ENCODE assay signal across 8 cellular contexts in the genomic region with DNA sequence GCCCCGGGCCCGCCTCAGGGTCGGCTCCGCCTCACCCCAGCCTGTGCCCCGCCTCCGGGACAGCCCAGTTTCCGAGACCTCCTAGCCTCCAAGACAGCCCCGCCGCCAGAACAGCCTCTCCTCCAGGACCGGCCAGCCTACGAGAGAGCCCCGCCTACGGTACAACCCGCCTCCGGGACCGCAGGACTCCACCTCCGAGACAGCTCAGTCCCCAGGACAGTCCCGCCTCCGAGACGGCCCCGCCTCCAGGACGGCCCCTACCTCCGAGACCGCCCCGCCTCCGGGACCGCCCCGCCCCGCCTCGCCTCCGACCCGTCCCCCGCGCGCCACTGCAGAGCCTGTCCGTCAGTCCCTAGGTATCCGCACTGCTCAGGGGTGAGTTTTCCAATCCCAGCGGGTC. TPM values are rescaled to one million over a fixed set of nuclear protein-coding genes. Genes with fewer than 3 reads are reported as not detected.
DNase-seq lines count a peak whose midpoint lies in the region; ATAC-seq lines count a peak whose summit lies in the region.
"Not testable (repeated sequence)": the region's sequence is repeated elsewhere in the genome, so short reads cannot be mapped to it uniquely, and the experiment has no call there.

A gene (plus strand): TSS at position 329 of the 400 bp plus-strand sequence.

- not testable (repeated sequence) for H3K4me3 ChIP-seq in CD8-positive, alpha-beta memory T cell (ENCODE audit: low read length)

- peak; percentile 82 for ATAC-seq in GM19452 (IDR thresholded peaks at IDR 0.05; ENCODE audit: unreplicated experiment)
- peak; percentile 79 for ATAC-seq in HG02885 (IDR thresholded peaks at IDR 0.05; ENCODE audit: poor library complexity, unreplicated experiment)
- ATAC-seq in central memory CD8-positive, alpha-beta T cell (replicated peaks; ENCODE audit: extremely low read depth, poor library complexity, severe bottlenecking), result peak; percentile 80
- ATAC-seq in naive thymus-derived CD8-positive, alpha-beta T cell, result peak; percentile 83 to 85

- not testable (repeated sequence) for H3K27ac ChIP-seq in CD8-positive, alpha-beta memory T cell (ENCODE audit: low read depth, low read length)

- H3K9me3 Mint-ChIP-seq in CD8-positive, alpha-beta memory T cell; central memory CD8-positive, alpha-beta T cell; naive thymus-derived CD8-positive, alpha-beta T cell: not testable (repeated sequence)

- peak in 1 of 5 donors; percentile 78 for DNase-seq in CD8-positive, alpha-beta memory T cell
- not testable (repeated sequence) for DNase-seq in NCI-H460 (ENCODE audit: extremely low read depth, low read depth)
- peak; percentile 65 for DNase-seq in activated CD8-positive, alpha-beta memory T cell treated with anti-CD3 and anti-CD28 coated beads, Interleukin-2, amount 50 U/mL, for 4 hours
- peak; percentile 41 to 70 for DNase-seq in central memory CD8-positive, alpha-beta T cell (ENCODE audit: low spot score in 2 of 2)
- peak in 6 of 10 donors; percentile 27 to 79 (median 72) for DNase-seq in naive thymus-derived CD8-positive, alpha-beta T cell
- DNase-seq in stimulated activated CD8-positive, alpha-beta memory T cell treated with anti-CD3 and anti-CD28 coated beads, Interleukin-4, amount 100 ng/mL, for 48 hours, result peak; percentile 80

- H3K4me3 Mint-ChIP-seq in CD8-positive, alpha-beta memory T cell, result peak within 1 kb of the TSS in 2 of 7 donors; percentile 57 to 83
- H3K4me3 Mint-ChIP-seq in central memory CD8-positive, alpha-beta T cell, result not testable (repeated sequence)
- peak within 1 kb of the TSS in 3 of 10 donors; percentile 56 to 72 (median 69) for H3K4me3 Mint-ChIP-seq in naive thymus-derived CD8-positive, alpha-beta T cell

- H3K27ac Mint-ChIP-seq in CD8-positive, alpha-beta memory T cell, result peak within 1 kb of the TSS in 1 of 8 donors; percentile 79
- H3K27ac Mint-ChIP-seq in central memory CD8-positive, alpha-beta T cell (ENCODE audit: low read depth), result not testable (repeated sequence)
- peak within 1 kb of the TSS in 2 of 10 donors; percentile 55 to 93 for H3K27ac Mint-ChIP-seq in naive thymus-derived CD8-positive, alpha-beta T cell

- not testable (repeated sequence) for H3K36me3 ChIP-seq in CD8-positive, alpha-beta memory T cell (ENCODE audit: insufficient read depth, low read length)

- not testable (repeated sequence) for H3K27me3 Mint-ChIP-seq in CD8-positive, alpha-beta memory T cell; central memory CD8-positive, alpha-beta T cell; naive thymus-derived CD8-positive, alpha-beta T cell

- POLR2A ChIA-PET in CD8-positive, alpha-beta memory T cell (lab: Charles Lee); naive thymus-derived CD8-positive, alpha-beta T cell (lab: Charles Lee): not testable (repeated sequence)

- not testable (repeated sequence) for H3K9me3 ChIP-seq in CD8-positive, alpha-beta memory T cell (ENCODE audit: low read length)

- H3K27me3 ChIP-seq in CD8-positive, alpha-beta memory T cell (ENCODE audit: insufficient read depth, low read length, poor library complexity, severe bottlenecking), result not testable (repeated sequence)

- not testable (repeated sequence) for H3K4me1 Mint-ChIP-seq in CD8-positive, alpha-beta memory T cell; central memory CD8-positive, alpha-beta T cell; naive thymus-derived CD8-positive, alpha-beta T cell

- H3K4me1 ChIP-seq in CD8-positive, alpha-beta memory T cell (ENCODE audit: insufficient read depth, low read length), result not testable (repeated sequence)

- H3K36me3 Mint-ChIP-seq in CD8-positive, alpha-beta memory T cell; central memory CD8-positive, alpha-beta T cell (ENCODE audit: insufficient read depth); naive thymus-derived CD8-positive, alpha-beta T cell: not testable (repeated sequence)

- CTCF ChIA-PET in CD8-positive, alpha-beta memory T cell (lab: Charles Lee), result not testable (repeated sequence)

RNA-seq across cellular contexts. Expression of the gene that starts here (rescaled TPM):
- total RNA-seq in CD8-positive, alpha-beta memory T cell, result 10 to 100 TPM; 18.0 to 18.2 TPM
- 8.3 TPM for polyA plus RNA-seq in CD8-positive, alpha-beta memory T cell
- total RNA-seq in NCI-H460 (2014; rRNA removed; shearing (Covaris generic)), result 23.0 and 28.9 TPM in 2 replicates
- polyA plus RNA-seq in NCI-H460 (2014; cell fraction: nucleus; rRNA removed), result 33.9 and 43.2 TPM in 2 replicates
- 10 to 100 TPM; 15.4 to 16.8 TPM for total RNA-seq in naive thymus-derived CD8-positive, alpha-beta T cell
- 1 to 10 TPM; 5.3 to 9.2 (median 9.2) TPM for polyA plus RNA-seq in naive thymus-derived CD8-positive, alpha-beta T cell
